8 cellular contexts compared by ENCODE assay signal in genomic region chr14:100440207-100440631, GRCh38.
DNase-seq lines count a peak whose midpoint lies in the region; ATAC-seq and TF ChIP-seq lines count a peak whose summit lies in the region.

No MANE protein-coding gene starts in this region.

- no peak overlapping the region for H3K27ac ChIP-seq in foreskin keratinocyte
- H3K27ac ChIP-seq in neutrophil: peak overlapping the region; percentile 17

- H3K4me3 Mint-ChIP-seq in activated CD8-positive, alpha-beta T cell treated with anti-CD3 and anti-CD28 coated beads, Interleukin-2, amount 10 ng/mL, durations not matched to agents 7 days and 5 days: no peak overlapping the region

- no peaks in the 10 kb centered on the region for H3K27me3 ChIP-seq in foreskin keratinocyte
- H3K27me3 ChIP-seq in neutrophil: no peaks in the 10 kb centered on the region

- DNase-seq in stimulated activated CD4-positive, alpha-beta T cell treated with anti-CD3 and anti-CD28 coated beads, Interleukin-12 subunit alpha, Interleukin-12 subunit beta, amount 100 ng/mL, for 4 hours: peak; percentile 21
- DNase-seq in stimulated activated CD4-positive, alpha-beta T cell treated with anti-CD3 and anti-CD28 coated beads, Interleukin-2, amount 100 ng/mL, for 48 hours: no peak
- DNase-seq in NCI-H2171 (lab: John Stamatoyannopoulos, UW): peak; percentile 86
- DNase-seq in activated CD8-positive, alpha-beta T cell treated with anti-CD3 and anti-CD28 coated beads, Interleukin-2, amount 10 ng/mL, durations not matched to agents 7 days and 5 days: peak; percentile 54
- DNase-seq in foreskin keratinocyte: peak; percentile 61 to 81

- no peaks in the 10 kb centered on the region for H3K9me3 ChIP-seq in neutrophil

- H3K4me1 ChIP-seq in foreskin keratinocyte: peaks cover 10% of the 10 kb centered on the region
- H3K4me1 ChIP-seq in neutrophil (ENCODE audit: control insufficient read depth in 1 of 2, insufficient read depth in 1 of 2, low read depth in 1 of 2, low read length in 1 of 2): peaks cover 18 to 37% of the 10 kb centered on the region in 2 experiments

- peak; percentile 95 for TF ChIP-seq CTCF in foreskin keratinocyte (conservative IDR thresholded peaks at IDR 0.05)
- peak; percentile 41 for TF ChIP-seq CTCF in neutrophil (IDR thresholded peaks at IDR 0.05)

- CTCF ChIA-PET in activated CD8-positive, alpha-beta T cell treated with anti-CD3 and anti-CD28 coated beads, Interleukin-2, amount 10 ng/mL, durations not matched to agents 7 days and 5 days (lab: Charles Lee): interaction anchor here (1.0 to 6.4 kb wide), 12 partner anchors 10 to 217 kb away, joined by 3 to 77 read pairs (median 6); no protein-coding TSS in a partner anchor

- H3K9me3 Mint-ChIP-seq in activated CD8-positive, alpha-beta T cell treated with anti-CD3 and anti-CD28 coated beads, Interleukin-2, amount 10 ng/mL, durations not matched to agents 7 days and 5 days (ENCODE audit: insufficient read depth): no peaks in the 10 kb centered on the region

- ATAC-seq in activated CD8-positive, alpha-beta T cell treated with anti-CD3 and anti-CD28 coated beads, Interleukin-2, amount 10 ng/mL, durations not matched to agents 7 days and 5 days: peak; percentile 67
- ATAC-seq in foreskin keratinocyte: peak; percentile 70
- no peak for ATAC-seq in activated CD4-positive, CD25-positive, alpha-beta regulatory T cell treated with anti-CD3 and anti-CD28 coated beads, Interleukin-2, amount 50 U/mL, for 24 hours
- ATAC-seq in GM21717 (IDR thresholded peaks at IDR 0.05; ENCODE audit: unreplicated experiment): no peak

- POLR2A ChIA-PET in activated CD8-positive, alpha-beta T cell treated with anti-CD3 and anti-CD28 coated beads, Interleukin-2, amount 10 ng/mL, durations not matched to agents 7 days and 5 days (lab: Charles Lee): no interaction called here

- H3K27ac Mint-ChIP-seq in activated CD8-positive, alpha-beta T cell treated with anti-CD3 and anti-CD28 coated beads, Interleukin-2, amount 10 ng/mL, durations not matched to agents 7 days and 5 days: no peak overlapping the region

- H3K4me1 Mint-ChIP-seq in activated CD8-positive, alpha-beta T cell treated with anti-CD3 and anti-CD28 coated beads, Interleukin-2, amount 10 ng/mL, durations not matched to agents 7 days and 5 days (ENCODE audit: low read depth): peaks cover 17% of the 10 kb centered on the region

- no peaks in the 10 kb centered on the region for H3K27me3 Mint-ChIP-seq in activated CD8-positive, alpha-beta T cell treated with anti-CD3 and anti-CD28 coated beads, Interleukin-2, amount 10 ng/mL, durations not matched to agents 7 days and 5 days (ENCODE audit: low read depth)

- H3K4me3 ChIP-seq in neutrophil (ENCODE audit: low read depth in 1 of 2, low read length in 1 of 2): no peak overlapping the region

- H3K36me3 ChIP-seq in neutrophil: no peaks in the 10 kb centered on the region

- H3K36me3 Mint-ChIP-seq in activated CD8-positive, alpha-beta T cell treated with anti-CD3 and anti-CD28 coated beads, Interleukin-2, amount 10 ng/mL, durations not matched to agents 7 days and 5 days (ENCODE audit: low read depth): no peaks in the 10 kb centered on the region

Comparison
In these comparisons a context has a peak if more than half of its experiments do, and no peak if none do; other contexts are left out.
1. DNase-seq: peak in stimulated activated CD4-positive, alpha-beta T cell treated with anti-CD3 and anti-CD28 coated beads, Interleukin-12 subunit alpha, Interleukin-12 subunit beta, amount 100 ng/mL, for 4 hours (single experiment), NCI-H2171 (single experiment), activated CD8-positive, alpha-beta T cell treated with anti-CD3 and anti-CD28 coated beads, Interleukin-2, amount 10 ng/mL, durations not matched to agents 7 days and 5 days (single experiment) and foreskin keratinocyte (2 of 2); none in stimulated activated CD4-positive, alpha-beta T cell treated with anti-CD3 and anti-CD28 coated beads, Interleukin-2, amount 100 ng/mL, for 48 hours (0 of 2).
2. ATAC-seq: peak in activated CD8-positive, alpha-beta T cell treated with anti-CD3 and anti-CD28 coated beads, Interleukin-2, amount 10 ng/mL, durations not matched to agents 7 days and 5 days (single experiment) and foreskin keratinocyte (single experiment); none in activated CD4-positive, CD25-positive, alpha-beta regulatory T cell treated with anti-CD3 and anti-CD28 coated beads, Interleukin-2, amount 50 U/mL, for 24 hours (0 of 2) and GM21717 (single experiment).